In genomic region chrX:150757371-150757770, GRCh38 we compare ENCODE assay signal across 18 cellular contexts.
DNase-seq lines count a peak whose midpoint lies in the region; ATAC-seq and TF ChIP-seq lines count a peak whose summit lies in the region.
"Had no signal": no experiment of that assay in that cellular context is flagged by ENCODE, and none has a peak within 500 bp of the region (broad histone marks: within the 10 kb centered on the region; RNA-seq: fewer than 3 reads in every experiment).

No MANE protein-coding gene starts in this region.

- H3K27me3 ChIP-seq in endodermal cell (ENCODE audit: control insufficient read depth, insufficient read depth, low read length, poor library complexity, severe bottlenecking) = no peaks in the 10 kb centered on the region
- H3K27me3 ChIP-seq: BLaER1 had no signal

- peak; percentile 30 for DNase-seq in activated CD8-positive, alpha-beta memory T cell treated with anti-CD3 and anti-CD28 coated beads for 24 hours
- DNase-seq in activated CD8-positive, alpha-beta memory T cell treated with anti-CD3 and anti-CD28 coated beads, Interleukin-2, amount 50 U/mL, for 4 hours = no peak
- DNase-seq in cardiac septum (ENCODE audit: low spot score) (peak; percentile 36), left cardiac atrium (no peak), memory B cell (ENCODE audit: low spot score in 2 of 2) (no peak), endodermal cell (no peak), COLO829 (ENCODE audit: low spot score) (no peak)
- no peak for DNase-seq in stimulated activated effector memory CD8-positive, alpha-beta T cell treated with anti-CD3 and anti-CD28 coated beads, Interleukin-12 subunit alpha, Interleukin-12 subunit beta, amount 100 ng/mL, for 72 hours (ENCODE audit: low spot score in 2 of 2)
- DNase-seq: 8988T; CD4-positive, alpha-beta memory T cell; COR-L47; DMS 273 treated with DMSO at 0.1 percent for 48 hours; DND-41; EL; H9 had no signal

- H3K27me3 Mint-ChIP-seq in memory B cell = no peaks in the 10 kb centered on the region
- peaks cover 2% of the 10 kb centered on the region for H3K27me3 Mint-ChIP-seq in endodermal cell (ENCODE audit: insufficient read depth)
- H3K27me3 Mint-ChIP-seq: CD4-positive, alpha-beta memory T cell had no signal

- TF ChIP-seq CTCF in endodermal cell (conservative IDR thresholded peaks at IDR 0.05) = no peak

- peaks cover 1% of the 10 kb centered on the region for H3K36me3 ChIP-seq in endodermal cell (ENCODE audit: control insufficient read depth, insufficient read depth, low read length)

- no peaks in the 10 kb centered on the region for H3K9me3 ChIP-seq in endodermal cell (ENCODE audit: control insufficient read depth, low read length)
- H3K9me3 ChIP-seq: BLaER1 had no signal

- no peaks in the 10 kb centered on the region for H3K9me3 Mint-ChIP-seq in memory B cell
- no peaks in the 10 kb centered on the region for H3K9me3 Mint-ChIP-seq in stimulated activated effector memory CD8-positive, alpha-beta T cell treated with anti-CD3 and anti-CD28 coated beads, Interleukin-12 subunit alpha, Interleukin-12 subunit beta, amount 100 ng/mL, for 72 hours
- H3K9me3 Mint-ChIP-seq in endodermal cell = peaks cover 17% of the 10 kb centered on the region

- no peak for ATAC-seq in left cardiac atrium
- no peak for ATAC-seq in memory B cell (ENCODE audit: low read depth)
- ATAC-seq in stimulated activated effector memory CD8-positive, alpha-beta T cell treated with anti-CD3 and anti-CD28 coated beads, Interleukin-12 subunit alpha, Interleukin-12 subunit beta, amount 100 ng/mL, for 72 hours = no peak
- ATAC-seq: GM12878 had no signal

- intact Hi-C loops in cardiac septum (cut with DNase I) (no loop called here), left cardiac atrium (cut with DNase I) (no loop called here)

- no peak overlapping the region for H3K9ac ChIP-seq in endodermal cell (ENCODE audit: extremely low read depth, low read length, poor library complexity, severe bottlenecking)
- H3K9ac ChIP-seq: BLaER1 had no signal

- H3K27ac Mint-ChIP-seq in memory B cell = peak overlapping the region; percentile 62
- H3K27ac Mint-ChIP-seq in stimulated activated effector memory CD8-positive, alpha-beta T cell treated with anti-CD3 and anti-CD28 coated beads, Interleukin-12 subunit alpha, Interleukin-12 subunit beta, amount 100 ng/mL, for 72 hours = peak overlapping the region; percentile 81
- no peak overlapping the region for H3K27ac Mint-ChIP-seq in endodermal cell
- H3K27ac Mint-ChIP-seq: H9 had no signal

- H3K4me3 Mint-ChIP-seq in memory B cell (no peak overlapping the region), endodermal cell (no peak overlapping the region)
- H3K4me3 Mint-ChIP-seq in stimulated activated effector memory CD8-positive, alpha-beta T cell treated with anti-CD3 and anti-CD28 coated beads, Interleukin-12 subunit alpha, Interleukin-12 subunit beta, amount 100 ng/mL, for 72 hours = no peak overlapping the region
- H3K4me3 Mint-ChIP-seq: CD14-positive monocyte, H9 had no signal

- H3K4me1 Mint-ChIP-seq in memory B cell = peaks cover 2% of the 10 kb centered on the region
- no peaks in the 10 kb centered on the region for H3K4me1 Mint-ChIP-seq in stimulated activated effector memory CD8-positive, alpha-beta T cell treated with anti-CD3 and anti-CD28 coated beads, Interleukin-12 subunit alpha, Interleukin-12 subunit beta, amount 100 ng/mL, for 72 hours
- no peaks in the 10 kb centered on the region for H3K4me1 Mint-ChIP-seq in endodermal cell
- H3K4me1 Mint-ChIP-seq: CD14-positive monocyte, H9 had no signal

- H3K4me3 ChIP-seq in endodermal cell (ENCODE audit: low read length) = no peak overlapping the region
- H3K4me3 ChIP-seq: BLaER1, GM12878 had no signal

- H3K36me3 Mint-ChIP-seq in memory B cell (peaks cover 10% of the 10 kb centered on the region), endodermal cell (ENCODE audit: low read depth) (peaks cover 10% of the 10 kb centered on the region)
- H3K36me3 Mint-ChIP-seq in stimulated activated effector memory CD8-positive, alpha-beta T cell treated with anti-CD3 and anti-CD28 coated beads, Interleukin-12 subunit alpha, Interleukin-12 subunit beta, amount 100 ng/mL, for 72 hours = peaks cover 56% of the 10 kb centered on the region

- 90 to 94% methylated on average over 3 to 5 of the region's 5 CpGs for WGBS in endodermal cell (ENCODE audit: insufficient coverage in 1 of 2, insufficient read length in 1 of 2), 2 experiments

- no peaks in the 10 kb centered on the region for H3K4me1 ChIP-seq in endodermal cell (ENCODE audit: control insufficient read depth, insufficient read depth, low read length)
- H3K4me1 ChIP-seq: BLaER1 had no signal

- H3K27ac ChIP-seq in endodermal cell (ENCODE audit: low read depth, low read length) = no peak overlapping the region
- H3K27ac ChIP-seq: BLaER1 had no signal

Comparison
In these comparisons a context has a peak if more than half of its experiments do, and no peak if none do; other contexts are left out.
1. DNase-seq: peak in activated CD8-positive, alpha-beta memory T cell treated with anti-CD3 and anti-CD28 coated beads for 24 hours (single experiment) and cardiac septum (single experiment); none in activated CD8-positive, alpha-beta memory T cell treated with anti-CD3 and anti-CD28 coated beads, Interleukin-2, amount 50 U/mL, for 4 hours (single experiment), left cardiac atrium (single experiment), memory B cell (0 of 2), stimulated activated effector memory CD8-positive, alpha-beta T cell treated with anti-CD3 and anti-CD28 coated beads, Interleukin-12 subunit alpha, Interleukin-12 subunit beta, amount 100 ng/mL, for 72 hours (0 of 2), endodermal cell (single experiment) and COLO829 (single experiment).